ENCODE assay signal across 9 cellular contexts in genomic region chr6:149733321-149733720, GRCh38.
"Had no signal": no experiment of that assay in that cellular context is flagged by ENCODE, and none has a peak within 500 bp of the region (broad histone marks: within the 10 kb centered on the region; RNA-seq: fewer than 3 reads in every experiment).

No MANE protein-coding gene starts in this region.

- H3K4me1 ChIP-seq: HAP-1 had no signal

- H3K4me2 ChIP-seq: GM23338 had no signal

- H3K4me1 Mint-ChIP-seq: GM23338, H9 had no signal

- H3K9me3 ChIP-seq: HAP-1 had no signal

- H2AFZ ChIP-seq: GM23248, GM23338 had no signal

- H3K4me3 Mint-ChIP-seq: GM23338, H9, HFFc6 had no signal

- H3K9ac ChIP-seq: GM23248 had no signal

- H3K27ac ChIP-seq: GM23248 had no signal

- H3K27ac Mint-ChIP-seq: GM23338, H9, HFFc6 had no signal

- DNase-seq: GM23248, GOT3, H7, H9, HCEC 1CT, HFFc6 had no signal

- H3K9me3 Mint-ChIP-seq: GM23338, H9, HFFc6 had no signal

- ATAC-seq: GM23338, HCT116 had no signal

- H3K4me3 ChIP-seq: GM23248, GM23338, HAP-1 had no signal
